In the genomic region with DNA sequence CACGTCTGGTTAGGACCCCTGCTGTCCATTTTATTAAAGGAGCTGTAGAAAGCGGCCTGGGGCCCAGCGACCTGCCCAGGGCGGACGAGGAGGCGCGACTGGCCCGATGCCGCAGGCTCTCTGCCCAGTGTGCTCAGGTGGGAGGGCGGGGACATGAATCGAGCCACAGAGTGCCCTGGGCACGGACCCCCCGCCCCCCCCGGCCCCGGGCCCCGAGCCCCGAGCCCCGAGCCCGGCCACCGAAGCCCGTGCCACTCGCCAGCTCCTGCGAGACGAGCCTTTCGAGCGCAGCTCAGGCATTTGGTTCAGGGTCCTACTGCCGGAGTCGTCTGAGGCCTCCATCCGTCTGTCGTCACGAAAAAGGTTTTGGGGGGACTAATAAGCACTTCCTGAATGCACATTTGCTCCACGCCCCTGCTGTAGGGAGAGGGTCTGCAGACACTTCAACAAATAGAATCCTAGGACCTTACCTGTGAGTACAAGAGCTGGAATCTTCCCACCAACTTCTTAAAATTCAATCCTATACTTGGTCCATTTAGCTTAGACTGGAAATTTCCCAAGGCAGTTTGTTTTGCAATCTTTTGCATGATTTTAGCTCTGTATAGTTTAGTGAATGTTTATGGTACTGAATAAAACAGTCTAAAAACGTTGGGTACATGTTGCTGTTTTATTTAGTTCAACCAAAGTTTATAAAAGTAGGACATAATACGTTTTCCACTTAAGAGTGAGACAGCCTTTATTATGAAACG, we compare ENCODE assay signal across 8 cellular contexts. TPM values are rescaled to one million over a fixed set of nuclear protein-coding genes. Genes with fewer than 3 reads are reported as not detected.
DNase-seq lines count a peak whose midpoint lies in the region; ATAC-seq and TF ChIP-seq lines count a peak whose summit lies in the region.

No MANE protein-coding gene starts in this region.

- no peaks in the 10 kb centered on the region for H3K36me3 ChIP-seq in cardiac muscle cell
- H3K36me3 ChIP-seq in muscle layer of colon (ENCODE audit: insufficient read depth, low read length): no peaks in the 10 kb centered on the region

- no peak for TF ChIP-seq CTCF in cardiac muscle cell (IDR thresholded peaks at IDR 0.05; ENCODE audit: low read depth, low read length)

- H3K4me1 ChIP-seq in cardiac muscle cell (ENCODE audit: low read depth): peaks cover 11% of the 10 kb centered on the region
- peaks cover 23% of the 10 kb centered on the region for H3K4me1 ChIP-seq in muscle layer of colon (ENCODE audit: insufficient read depth, low read length)

- H3K9me3 ChIP-seq in cardiac muscle cell (ENCODE audit: low read depth) (no peaks in the 10 kb centered on the region), muscle layer of colon (ENCODE audit: low read length) (no peaks in the 10 kb centered on the region)

- H3K9ac ChIP-seq in muscle layer of colon (ENCODE audit: low read length): peak overlapping the region; percentile 54

- ATAC-seq in Right ventricle myocardium inferior (no peak), HG03066 (IDR thresholded peaks at IDR 0.05; ENCODE audit: low read depth, unreplicated experiment) (peak; percentile 23)

- H3K4me3 ChIP-seq in cardiac muscle cell: peak overlapping the region; percentile 65
- peak overlapping the region; percentile 61 to 99 for H3K4me3 ChIP-seq in muscle layer of colon (ENCODE audit: low read depth in 1 of 2, low read length in 2 of 2)

- H3K27me3 ChIP-seq in cardiac muscle cell: no peaks in the 10 kb centered on the region
- H3K27me3 ChIP-seq in muscle layer of colon (ENCODE audit: control insufficient read depth in 1 of 2, insufficient read depth in 2 of 2, low read length in 2 of 2): no peaks in the 10 kb centered on the region

- DNase-seq in cardiac muscle cell (ENCODE audit: low read depth in 1 of 2, low spot score in 1 of 2) (peak in 1 of 2 donors; percentile 42), Right ventricle myocardium inferior (ENCODE audit: missing footprints) (no peak), SHP77 (lab: John Stamatoyannopoulos, UW) (peak; percentile 77 to 81), NCI-H2196 treated with DMSO at 0.1 percent for 48 hours (lab: John Stamatoyannopoulos, UW; ENCODE audit: unreplicated experiment) (no peak), glomerular visceral epithelial cell (ENCODE audit: extremely low spot score) (no peak)
- DNase-seq in effector CD4-positive, alpha-beta T cell: peak; percentile 4

- intact Hi-C loops in Right ventricle myocardium inferior (cut with DNase I): loop anchor here (5.0 to 10.0 kb wide), 3 partner anchors 46 to 489 kb away; partner anchors contain the start of gene KLF11

- H3K27ac ChIP-seq in cardiac muscle cell (peak overlapping the region; percentile 96), muscle layer of colon (ENCODE audit: low read depth, low read length) (peak overlapping the region; percentile 99)

RNA-seq across cellular contexts. Expression of gene ADAM17, which starts 0.7 kb away (rescaled TPM):
- total RNA-seq in cardiac muscle cell (29.3 and 32.0 TPM in 2 replicates), Right ventricle myocardium inferior (13.5 TPM)
- 23.9 and 38.0 TPM in 2 replicates for polyA plus RNA-seq in cardiac muscle cell

Comparison
In these comparisons a context has a peak if more than half of its experiments do, and no peak if none do; other contexts are left out.
1. DNase-seq: peak in SHP77 (2 of 2) and effector CD4-positive, alpha-beta T cell (single experiment); none in Right ventricle myocardium inferior (single experiment), NCI-H2196 treated with DMSO at 0.1 percent for 48 hours (single experiment) and glomerular visceral epithelial cell (single experiment).